In the genomic region with DNA sequence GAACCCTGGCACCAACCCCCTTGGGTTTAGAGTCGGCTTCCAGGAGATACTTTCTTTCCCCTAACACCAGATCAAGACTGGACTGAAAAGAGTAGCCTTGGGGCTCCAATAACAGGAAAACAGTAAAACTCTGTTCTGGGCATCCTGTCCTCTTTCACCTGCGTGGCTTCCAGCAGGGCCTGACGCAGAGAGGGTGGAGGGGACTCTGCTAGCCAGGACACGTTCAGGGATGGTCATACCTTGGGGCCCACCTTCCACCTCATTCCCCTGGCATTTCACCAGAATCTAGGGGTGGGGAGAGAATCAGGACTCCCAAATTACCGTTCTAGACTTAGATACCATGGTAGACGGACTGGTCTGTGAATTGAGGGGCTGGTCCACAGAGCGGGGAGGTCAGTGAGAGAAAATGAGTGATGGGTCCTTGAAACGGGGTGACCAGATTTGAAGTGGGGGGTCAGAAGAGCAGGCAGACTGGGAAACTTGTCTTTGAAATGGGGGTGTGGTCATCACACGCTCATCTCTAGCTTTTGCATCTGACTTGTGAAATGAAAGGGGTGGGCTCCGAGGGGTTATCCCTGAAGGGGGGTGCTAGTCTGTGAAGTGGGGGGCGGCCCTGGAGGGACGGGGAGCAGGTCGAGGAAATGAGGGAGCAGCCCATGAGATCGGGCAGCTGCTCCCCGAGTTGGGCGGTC, we compare ENCODE assay signal across 8 cellular contexts. TPM values are rescaled to one million over a fixed set of nuclear protein-coding genes. Genes with fewer than 3 reads are reported as not detected.
A peak's percentile ranks its signal among the peaks of the same experiment; 100 is the strongest.
DNase-seq lines count a peak whose midpoint lies in the region; ATAC-seq and TF ChIP-seq lines count a peak whose summit lies in the region.

No MANE protein-coding gene starts in this region.

- peak overlapping the region; percentile 93 for H3K4me3 Mint-ChIP-seq in chondrocyte (ENCODE audit: unreplicated experiment)

- no peaks in the 10 kb centered on the region for H3K36me3 Mint-ChIP-seq in chondrocyte (ENCODE audit: low read depth)

- CTCF ChIA-PET in HEK293T (lab: Yijun Ruan, JAX): interaction anchor here (0.6 to 12.9 kb wide), 8 partner anchors 10 to 63 kb away, joined by 3 to 222 read pairs (median 6); a partner anchor contains a TSS

- no peaks in the 10 kb centered on the region for H3K36me3 ChIP-seq in vagina

- peak overlapping the region; percentile 95 for H3K27ac Mint-ChIP-seq in chondrocyte (ENCODE audit: unreplicated experiment)

- peak overlapping the region; percentile 86 for H3K27ac ChIP-seq in vagina

- POLR2A ChIA-PET in HEK293T (lab: Yijun Ruan, JAX): interaction anchor here (1.1 to 9.4 kb wide), 8 partner anchors 10 to 64 kb away, joined by 3 to 139 read pairs (median 10); a partner anchor contains a TSS

- DNase-seq in Right ventricle myocardium inferior (ENCODE audit: missing footprints): peak; percentile 39
- DNase-seq in cardiac septum (ENCODE audit: low spot score): no peak
- DNase-seq in chondrocyte (ENCODE audit: low spot score): no peak
- no peak for DNase-seq in vagina (ENCODE audit: extremely low spot score in 2 of 2)
- DNase-seq in HEK293T (ENCODE audit: extremely low spot score): no peak
- no peak for DNase-seq in GF-D8 (lab: John Stamatoyannopoulos, UW)
- no peak for DNase-seq in hepatic stellate cell (ENCODE audit: low spot score)

- TF ChIP-seq CTCF in chondrocyte (IDR thresholded peaks at IDR 0.05) (no peak), vagina (IDR thresholded peaks at IDR 0.05) (no peak)

- ATAC-seq in Right ventricle myocardium inferior: no peak

- no peaks in the 10 kb centered on the region for H3K27me3 ChIP-seq in mononuclear cell (ENCODE audit: insufficient read depth, low read length)
- no peaks in the 10 kb centered on the region for H3K27me3 ChIP-seq in vagina

- peaks cover 54% of the 10 kb centered on the region for H3K4me1 Mint-ChIP-seq in chondrocyte (ENCODE audit: low read depth)

- no peaks in the 10 kb centered on the region for H3K27me3 Mint-ChIP-seq in chondrocyte (ENCODE audit: low read depth)

- H3K4me1 ChIP-seq in mononuclear cell (ENCODE audit: insufficient read depth, low read length) (peaks cover 57% of the 10 kb centered on the region), vagina (peaks cover 59% of the 10 kb centered on the region)

- intact Hi-C loops in Right ventricle myocardium inferior (cut with DNase I): loop anchor here (1.0 to 2.0 kb wide), 2 partner anchors 36 to 64 kb away; a partner anchor contains a TSS
- intact Hi-C loops in cardiac septum (cut with DNase I): loop anchor here (1.0 to 10.0 kb wide), 2 partner anchors 36 to 150 kb away; a partner anchor contains a TSS
- intact Hi-C loops in vagina (cut with DNase I): loop anchor here (2.0 kb wide), 1 partner anchor 36 kb away; no protein-coding TSS in a partner anchor

- H3K4me3 ChIP-seq in mononuclear cell (ENCODE audit: low read length) (peak overlapping the region; percentile 85), vagina (peak overlapping the region; percentile 69 to 94)

- no peaks in the 10 kb centered on the region for H3K9me3 Mint-ChIP-seq in chondrocyte (ENCODE audit: low read depth)

- TF ChIP-seq POLR2A in vagina (IDR thresholded peaks at IDR 0.05): no peak

- H3K9me3 ChIP-seq in mononuclear cell (ENCODE audit: low read depth, low read length) (no peaks in the 10 kb centered on the region), vagina (no peaks in the 10 kb centered on the region)

TF ChIP-seq in HEK293T, 16 proteins besides CTCF, POLR2A, EP300 and RAD21:
- TF ChIP-seq FOXM1 (IDR thresholded peaks at IDR 0.05; ENCODE audit: borderline replicate concordance) (no peak), TARDBP (IDR thresholded peaks at IDR 0.05) (no peak), NFRKB (IDR thresholded peaks at IDR 0.05) (no peak), LEF1 (IDR thresholded peaks at IDR 0.05; ENCODE audit: borderline replicate concordance) (no peak), ARNT (IDR thresholded peaks at IDR 0.05) (no peak), FOXK2 (IDR thresholded peaks at IDR 0.05) (no peak), ZNF384 (IDR thresholded peaks at IDR 0.05) (no peak), BHLHE40 (IDR thresholded peaks at IDR 0.05; ENCODE audit: borderline replicate concordance) (no peak), SUZ12 (IDR thresholded peaks at IDR 0.05) (no peak), HDGF (IDR thresholded peaks at IDR 0.05; ENCODE audit: borderline replicate concordance) (no peak), ELF4 (IDR thresholded peaks at IDR 0.05) (no peak), FOXA1 (IDR thresholded peaks at IDR 0.05) (no peak), CTBP1 (IDR thresholded peaks at IDR 0.05; ENCODE audit: borderline replicate concordance) (no peak), L3MBTL2 (conservative IDR thresholded peaks at IDR 0.05) (no peak), SP1 (IDR thresholded peaks at IDR 0.05) (no peak)
- TF ChIP-seq, protein P1, sequence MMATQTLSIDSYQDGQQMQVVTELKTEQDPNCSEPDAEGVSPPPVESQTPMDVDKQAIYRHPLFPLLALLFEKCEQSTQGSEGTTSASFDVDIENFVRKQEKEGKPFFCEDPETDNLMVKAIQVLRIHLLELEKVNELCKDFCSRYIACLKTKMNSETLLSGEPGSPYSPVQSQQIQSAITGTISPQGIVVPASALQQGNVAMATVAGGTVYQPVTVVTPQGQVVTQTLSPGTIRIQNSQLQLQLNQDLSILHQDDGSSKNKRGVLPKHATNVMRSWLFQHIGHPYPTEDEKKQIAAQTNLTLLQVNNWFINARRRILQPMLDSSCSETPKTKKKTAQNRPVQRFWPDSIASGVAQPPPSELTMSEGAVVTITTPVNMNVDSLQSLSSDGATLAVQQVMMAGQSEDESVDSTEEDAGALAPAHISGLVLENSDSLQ (IDR thresholded peaks at IDR 0.05): no peak

RNA-seq across cellular contexts. Expression of a gene that starts 0.9 kb away (rescaled TPM):
- 63.7 TPM for total RNA-seq in Right ventricle myocardium inferior
- 73.8 TPM for total RNA-seq in cardiac septum
- total RNA-seq in chondrocyte: 68.1 to 79.5 TPM (median 70.5 TPM) in 3 replicates
- 80.8 TPM for total RNA-seq in mononuclear cell
- total RNA-seq in vagina: 95.3 TPM

RNA-seq across cellular contexts. Expression of a gene that starts 27.0 kb away (rescaled TPM):
- total RNA-seq in Right ventricle myocardium inferior (12,991 TPM), cardiac septum (27,323 TPM), chondrocyte (4,282 to 4,899 TPM (median 4,793 TPM) in 3 replicates), mononuclear cell (under 0.01 TPM), vagina (under 0.01 TPM)

RNA-seq across cellular contexts. Expression of a gene that starts 28.4 kb away (rescaled TPM):
- total RNA-seq in Right ventricle myocardium inferior (1,499 TPM), cardiac septum (3,560 TPM), chondrocyte (1,613 to 1,880 TPM (median 1,738 TPM) in 3 replicates), mononuclear cell (under 0.01 TPM), vagina (under 0.01 TPM)

RNA-seq across cellular contexts. Expression of a gene that starts 37.5 kb away (rescaled TPM):
- total RNA-seq in Right ventricle myocardium inferior (9.0 TPM), cardiac septum (2.4 TPM), chondrocyte (2.2 to 2.4 TPM (median 2.2 TPM) in 3 replicates), mononuclear cell (0.10 TPM), vagina (not detected)

Comparison
In these comparisons a context has a peak if more than half of its experiments do, and no peak if none do; other contexts are left out.
1. RNA of a gene that starts 27.0 kb away (total RNA-seq): 27,323 TPM in cardiac septum (single experiment), 12,991 TPM in Right ventricle myocardium inferior (single experiment) and 4,282 to 4,899 TPM in chondrocyte; under 0.01 TPM in mononuclear cell (single experiment) and under 0.01 TPM in vagina (single experiment); every median in the first group is over 1,000 times any median in the second.
2. RNA of a gene that starts 28.4 kb away (total RNA-seq): 3,560 TPM in cardiac septum (single experiment), 1,613 to 1,880 TPM in chondrocyte and 1,499 TPM in Right ventricle myocardium inferior (single experiment); under 0.01 TPM in mononuclear cell (single experiment) and under 0.01 TPM in vagina (single experiment); every median in the first group is over 1,000 times any median in the second.